2 cellular contexts compared by ENCODE assay signal in the genomic region with DNA sequence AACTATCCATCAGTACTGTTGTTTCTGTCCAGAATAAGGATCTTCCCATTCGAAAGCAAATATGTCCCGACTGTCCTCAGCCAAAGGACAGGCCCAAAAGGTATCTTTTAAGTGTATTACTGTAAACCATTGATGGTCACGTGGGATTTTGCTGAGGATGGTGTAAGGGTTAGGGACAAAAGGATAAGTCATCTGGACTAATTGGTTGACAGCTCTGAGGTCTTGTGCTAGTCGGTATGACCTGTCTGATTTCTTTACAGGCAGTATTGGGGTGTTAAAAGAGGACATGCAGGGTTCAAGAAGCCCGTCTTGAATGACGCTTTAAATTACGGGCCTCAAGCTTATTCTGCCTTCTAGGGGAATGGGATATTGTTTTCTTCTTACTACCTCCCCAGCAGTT.
TF ChIP-seq lines count a peak whose summit lies in the region.

No MANE protein-coding gene starts in this region.

TF ChIP-seq in H1, 55 proteins besides CTCF, POLR2A, EP300 and RAD21:
- TF ChIP-seq SIRT6 (IDR thresholded peaks at IDR 0.05; ENCODE audit: low read length) (no peak), POLR2AphosphoS5 (IDR thresholded peaks at IDR 0.05; ENCODE audit: low read depth, low read length) (peak; percentile 79; the same call in 1 of the 2 replicates), FOSL1 (IDR thresholded peaks at IDR 0.05; ENCODE audit: insufficient read depth, low read depth, low read length) (0 out of 2 replicates have a peak, but pooled peaks have one; percentile 4)

TF ChIP-seq in neural cell, 6 proteins besides CTCF, POLR2A, EP300 and RAD21:
- TF ChIP-seq, protein P1, sequence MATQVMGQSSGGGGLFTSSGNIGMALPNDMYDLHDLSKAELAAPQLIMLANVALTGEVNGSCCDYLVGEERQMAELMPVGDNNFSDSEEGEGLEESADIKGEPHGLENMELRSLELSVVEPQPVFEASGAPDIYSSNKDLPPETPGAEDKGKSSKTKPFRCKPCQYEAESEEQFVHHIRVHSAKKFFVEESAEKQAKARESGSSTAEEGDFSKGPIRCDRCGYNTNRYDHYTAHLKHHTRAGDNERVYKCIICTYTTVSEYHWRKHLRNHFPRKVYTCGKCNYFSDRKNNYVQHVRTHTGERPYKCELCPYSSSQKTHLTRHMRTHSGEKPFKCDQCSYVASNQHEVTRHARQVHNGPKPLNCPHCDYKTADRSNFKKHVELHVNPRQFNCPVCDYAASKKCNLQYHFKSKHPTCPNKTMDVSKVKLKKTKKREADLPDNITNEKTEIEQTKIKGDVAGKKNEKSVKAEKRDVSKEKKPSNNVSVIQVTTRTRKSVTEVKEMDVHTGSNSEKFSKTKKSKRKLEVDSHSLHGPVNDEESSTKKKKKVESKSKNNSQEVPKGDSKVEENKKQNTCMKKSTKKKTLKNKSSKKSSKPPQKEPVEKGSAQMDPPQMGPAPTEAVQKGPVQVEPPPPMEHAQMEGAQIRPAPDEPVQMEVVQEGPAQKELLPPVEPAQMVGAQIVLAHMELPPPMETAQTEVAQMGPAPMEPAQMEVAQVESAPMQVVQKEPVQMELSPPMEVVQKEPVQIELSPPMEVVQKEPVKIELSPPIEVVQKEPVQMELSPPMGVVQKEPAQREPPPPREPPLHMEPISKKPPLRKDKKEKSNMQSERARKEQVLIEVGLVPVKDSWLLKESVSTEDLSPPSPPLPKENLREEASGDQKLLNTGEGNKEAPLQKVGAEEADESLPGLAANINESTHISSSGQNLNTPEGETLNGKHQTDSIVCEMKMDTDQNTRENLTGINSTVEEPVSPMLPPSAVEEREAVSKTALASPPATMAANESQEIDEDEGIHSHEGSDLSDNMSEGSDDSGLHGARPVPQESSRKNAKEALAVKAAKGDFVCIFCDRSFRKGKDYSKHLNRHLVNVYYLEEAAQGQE (IDR thresholded peaks at IDR 0.05; ENCODE audit: borderline replicate concordance), result no peak
- TF ChIP-seq MXI1 (conservative IDR thresholded peaks at IDR 0.05; ENCODE audit: poor library complexity, severe bottlenecking) (no peak), TAF1 (IDR thresholded peaks at IDR 0.05; ENCODE audit: low read depth) (no peak), POLR2AphosphoS5 (IDR thresholded peaks at IDR 0.05) (no peak), SMC3 (conservative IDR thresholded peaks at IDR 0.05; ENCODE audit: poor library complexity) (no peak), EZH2 (IDR thresholded peaks at IDR 0.05; ENCODE audit: borderline replicate concordance, insufficient read depth, low read length, poor library complexity, severe bottlenecking) (no peak)
